In genomic region chr1:195763146-195763906, GRCh38 we compare ENCODE assay signal across 15 cellular contexts.
DNase-seq lines count a peak whose midpoint lies in the region; ATAC-seq and TF ChIP-seq lines count a peak whose summit lies in the region.
"Had no signal": no experiment of that assay in that cellular context is flagged by ENCODE, and none has a peak within 500 bp of the region (broad histone marks: within the 10 kb centered on the region; RNA-seq: fewer than 3 reads in every experiment).

No MANE protein-coding gene starts in this region.

- DNase-seq in GM06990 (ENCODE audit: extremely low read depth, insufficient read length) = peak; percentile 1
- peak; percentile 95 for DNase-seq in NCI-H1092 treated with DMSO at 0.1 percent for 48 hours (lab: John Stamatoyannopoulos, UW)
- peak; percentile 7 for DNase-seq in UCSD-AML1 (lab: John Stamatoyannopoulos, UW; ENCODE audit: unreplicated experiment)
- DNase-seq in occipital lobe (lab: John Stamatoyannopoulos, UW) = peak; percentile 13
- no peak for DNase-seq in T1000 (lab: John Stamatoyannopoulos, UW)
- no peak for DNase-seq in NK-92 (lab: John Stamatoyannopoulos, UW; ENCODE audit: unreplicated experiment)
- DNase-seq: activated CD4-positive, alpha-beta memory T cell treated with anti-CD3 and anti-CD28 coated beads for 36 hours; activated T-cell treated with anti-CD3 and anti-CD28 coated beads, Interleukin-2, amount 50 U/mL, for 24 hours; Kasumi-1; left ventricle myocardium superior; NCI-H1694; NCI-H526; testis had no signal

- no peak for TF ChIP-seq CTCF in GM06990 (IDR thresholded peaks at IDR 0.05; ENCODE audit: insufficient read depth, low read length, poor library complexity, severe bottlenecking)

- H3K4me3 ChIP-seq in GM06990 (replicated peaks; ENCODE audit: low read depth, low read length) = no peak overlapping the region
- H3K4me3 ChIP-seq: BLaER1 had no signal

- H3K36me3 ChIP-seq in GM06990 (ENCODE audit: control insufficient read depth, insufficient read depth, low read length) = no peaks in the 10 kb centered on the region
- H3K36me3 ChIP-seq: BLaER1 had no signal

- no peaks in the 10 kb centered on the region for H3K27me3 ChIP-seq in GM06990 (replicated peaks; ENCODE audit: control insufficient read depth, insufficient read depth, low read length)
- H3K27me3 ChIP-seq: BLaER1, testis had no signal

- no peak for ATAC-seq in HG03108 (IDR thresholded peaks at IDR 0.05; ENCODE audit: unreplicated experiment)
- ATAC-seq: left ventricle myocardium superior had no signal

Comparison
In these comparisons a context has a peak if more than half of its experiments do, and no peak if none do; other contexts are left out.
1. DNase-seq: peak in GM06990 (single experiment), NCI-H1092 treated with DMSO at 0.1 percent for 48 hours (single experiment), UCSD-AML1 (single experiment) and occipital lobe (single experiment); none in T1000 (single experiment) and NK-92 (single experiment).